Comparison of ENCODE assay signal across 1 cellular context in the genomic region with DNA sequence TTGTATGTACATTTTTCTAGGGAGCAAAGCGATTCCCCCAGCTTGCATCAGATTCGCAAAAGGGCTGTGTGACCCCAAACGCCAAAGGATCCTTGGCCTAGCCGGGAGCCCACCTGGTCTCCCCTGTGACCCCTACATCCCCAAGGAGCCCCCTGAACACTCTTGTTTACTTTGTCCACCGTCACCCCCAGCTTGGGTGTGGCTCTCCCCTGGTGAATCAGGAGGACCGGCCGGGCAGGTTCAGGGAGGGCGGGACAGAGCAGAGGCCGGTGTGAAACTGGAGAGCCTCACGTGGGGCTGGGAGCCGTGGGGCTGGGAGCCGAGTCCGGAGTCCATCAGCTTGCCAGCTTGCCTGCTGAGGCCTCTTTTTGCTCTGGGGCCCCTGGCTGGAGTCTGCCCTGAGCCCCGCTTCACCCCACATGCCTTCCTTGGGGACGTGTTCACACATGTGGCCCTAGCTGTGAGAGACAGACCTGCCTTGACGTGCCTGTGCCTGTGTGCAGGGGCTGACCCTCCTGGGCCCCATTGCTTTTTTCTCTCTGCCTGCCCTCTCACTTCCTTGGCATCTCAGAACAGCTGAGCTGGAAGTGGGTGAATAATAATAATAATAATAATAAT.
TF ChIP-seq lines count a peak whose summit lies in the region.

No MANE protein-coding gene starts in this region.

TF ChIP-seq in WTC11, 78 proteins besides CTCF, POLR2A, EP300 and RAD21:
- TF ChIP-seq SOX15 (CRISPR knock-in tag; IDR thresholded peaks at IDR 0.05) (no peak), FOXK1 (CRISPR knock-in tag; IDR thresholded peaks at IDR 0.05) (no peak), NFYB (CRISPR knock-in tag; conservative IDR thresholded peaks at IDR 0.05; ENCODE audit: low read depth) (no peak), NR2C2 (CRISPR knock-in tag; IDR thresholded peaks at IDR 0.05) (no peak), SP1 (CRISPR knock-in tag; conservative IDR thresholded peaks at IDR 0.05) (no peak), MAX (CRISPR knock-in tag; IDR thresholded peaks at IDR 0.05) (peak; percentile 28; the same call in 1 of the 2 replicates), NFE2L1 (CRISPR knock-in tag; IDR thresholded peaks at IDR 0.05) (no peak), ESRRA (CRISPR knock-in tag; IDR thresholded peaks at IDR 0.05; ENCODE audit: borderline replicate concordance) (no peak), GABPB1 (CRISPR knock-in tag; IDR thresholded peaks at IDR 0.05) (peak; percentile 49), ZNF121 (CRISPR knock-in tag; IDR thresholded peaks at IDR 0.05) (no peak), ATF6 (CRISPR knock-in tag; IDR thresholded peaks at IDR 0.05) (no peak)
- TF ChIP-seq, protein P1, sequence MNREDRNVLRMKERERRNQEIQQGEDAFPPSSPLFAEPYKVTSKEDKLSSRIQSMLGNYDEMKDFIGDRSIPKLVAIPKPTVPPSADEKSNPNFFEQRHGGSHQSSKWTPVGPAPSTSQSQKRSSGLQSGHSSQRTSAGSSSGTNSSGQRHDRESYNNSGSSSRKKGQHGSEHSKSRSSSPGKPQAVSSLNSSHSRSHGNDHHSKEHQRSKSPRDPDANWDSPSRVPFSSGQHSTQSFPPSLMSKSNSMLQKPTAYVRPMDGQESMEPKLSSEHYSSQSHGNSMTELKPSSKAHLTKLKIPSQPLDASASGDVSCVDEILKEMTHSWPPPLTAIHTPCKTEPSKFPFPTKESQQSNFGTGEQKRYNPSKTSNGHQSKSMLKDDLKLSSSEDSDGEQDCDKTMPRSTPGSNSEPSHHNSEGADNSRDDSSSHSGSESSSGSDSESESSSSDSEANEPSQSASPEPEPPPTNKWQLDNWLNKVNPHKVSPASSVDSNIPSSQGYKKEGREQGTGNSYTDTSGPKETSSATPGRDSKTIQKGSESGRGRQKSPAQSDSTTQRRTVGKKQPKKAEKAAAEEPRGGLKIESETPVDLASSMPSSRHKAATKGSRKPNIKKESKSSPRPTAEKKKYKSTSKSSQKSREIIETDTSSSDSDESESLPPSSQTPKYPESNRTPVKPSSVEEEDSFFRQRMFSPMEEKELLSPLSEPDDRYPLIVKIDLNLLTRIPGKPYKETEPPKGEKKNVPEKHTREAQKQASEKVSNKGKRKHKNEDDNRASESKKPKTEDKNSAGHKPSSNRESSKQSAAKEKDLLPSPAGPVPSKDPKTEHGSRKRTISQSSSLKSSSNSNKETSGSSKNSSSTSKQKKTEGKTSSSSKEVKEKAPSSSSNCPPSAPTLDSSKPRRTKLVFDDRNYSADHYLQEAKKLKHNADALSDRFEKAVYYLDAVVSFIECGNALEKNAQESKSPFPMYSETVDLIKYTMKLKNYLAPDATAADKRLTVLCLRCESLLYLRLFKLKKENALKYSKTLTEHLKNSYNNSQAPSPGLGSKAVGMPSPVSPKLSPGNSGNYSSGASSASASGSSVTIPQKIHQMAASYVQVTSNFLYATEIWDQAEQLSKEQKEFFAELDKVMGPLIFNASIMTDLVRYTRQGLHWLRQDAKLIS (CRISPR knock-in tag; IDR thresholded peaks at IDR 0.05; ENCODE audit: borderline replicate concordance) = no peak
- TF ChIP-seq, protein P2, sequence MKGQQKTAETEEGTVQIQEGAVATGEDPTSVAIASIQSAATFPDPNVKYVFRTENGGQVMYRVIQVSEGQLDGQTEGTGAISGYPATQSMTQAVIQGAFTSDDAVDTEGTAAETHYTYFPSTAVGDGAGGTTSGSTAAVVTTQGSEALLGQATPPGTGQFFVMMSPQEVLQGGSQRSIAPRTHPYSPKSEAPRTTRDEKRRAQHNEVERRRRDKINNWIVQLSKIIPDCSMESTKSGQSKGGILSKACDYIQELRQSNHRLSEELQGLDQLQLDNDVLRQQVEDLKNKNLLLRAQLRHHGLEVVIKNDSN (CRISPR knock-in tag; IDR thresholded peaks at IDR 0.05) = peak; percentile 64
- TF ChIP-seq, protein P3, sequence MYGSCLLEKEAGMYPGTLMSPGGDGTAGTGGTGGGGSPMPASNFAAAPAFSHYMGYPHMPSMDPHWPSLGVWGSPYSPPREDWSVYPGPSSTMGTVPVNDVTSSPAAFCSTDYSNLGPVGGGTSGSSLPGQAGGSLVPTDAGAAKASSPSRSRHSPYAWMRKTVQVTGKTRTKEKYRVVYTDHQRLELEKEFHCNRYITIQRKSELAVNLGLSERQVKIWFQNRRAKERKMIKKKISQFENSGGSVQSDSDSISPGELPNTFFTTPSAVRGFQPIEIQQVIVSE (CRISPR knock-in tag; IDR thresholded peaks at IDR 0.05; ENCODE audit: borderline replicate concordance) = no peak
- TF ChIP-seq, protein P4, sequence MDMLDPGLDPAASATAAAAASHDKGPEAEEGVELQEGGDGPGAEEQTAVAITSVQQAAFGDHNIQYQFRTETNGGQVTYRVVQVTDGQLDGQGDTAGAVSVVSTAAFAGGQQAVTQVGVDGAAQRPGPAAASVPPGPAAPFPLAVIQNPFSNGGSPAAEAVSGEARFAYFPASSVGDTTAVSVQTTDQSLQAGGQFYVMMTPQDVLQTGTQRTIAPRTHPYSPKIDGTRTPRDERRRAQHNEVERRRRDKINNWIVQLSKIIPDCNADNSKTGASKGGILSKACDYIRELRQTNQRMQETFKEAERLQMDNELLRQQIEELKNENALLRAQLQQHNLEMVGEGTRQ (CRISPR knock-in tag; IDR thresholded peaks at IDR 0.05) = no peak
- TF ChIP-seq, protein P5, sequence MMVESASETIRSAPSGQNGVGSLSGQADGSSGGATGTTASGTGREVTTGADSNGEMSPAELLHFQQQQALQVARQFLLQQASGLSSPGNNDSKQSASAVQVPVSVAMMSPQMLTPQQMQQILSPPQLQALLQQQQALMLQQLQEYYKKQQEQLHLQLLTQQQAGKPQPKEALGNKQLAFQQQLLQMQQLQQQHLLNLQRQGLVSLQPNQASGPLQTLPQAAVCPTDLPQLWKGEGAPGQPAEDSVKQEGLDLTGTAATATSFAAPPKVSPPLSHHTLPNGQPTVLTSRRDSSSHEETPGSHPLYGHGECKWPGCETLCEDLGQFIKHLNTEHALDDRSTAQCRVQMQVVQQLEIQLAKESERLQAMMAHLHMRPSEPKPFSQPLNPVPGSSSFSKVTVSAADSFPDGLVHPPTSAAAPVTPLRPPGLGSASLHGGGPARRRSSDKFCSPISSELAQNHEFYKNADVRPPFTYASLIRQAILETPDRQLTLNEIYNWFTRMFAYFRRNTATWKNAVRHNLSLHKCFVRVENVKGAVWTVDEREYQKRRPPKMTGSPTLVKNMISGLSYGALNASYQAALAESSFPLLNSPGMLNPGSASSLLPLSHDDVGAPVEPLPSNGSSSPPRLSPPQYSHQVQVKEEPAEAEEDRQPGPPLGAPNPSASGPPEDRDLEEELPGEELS (CRISPR knock-in tag; IDR thresholded peaks at IDR 0.05) = no peak
